ENCODE assay signal across 35 cellular contexts in the genomic region with DNA sequence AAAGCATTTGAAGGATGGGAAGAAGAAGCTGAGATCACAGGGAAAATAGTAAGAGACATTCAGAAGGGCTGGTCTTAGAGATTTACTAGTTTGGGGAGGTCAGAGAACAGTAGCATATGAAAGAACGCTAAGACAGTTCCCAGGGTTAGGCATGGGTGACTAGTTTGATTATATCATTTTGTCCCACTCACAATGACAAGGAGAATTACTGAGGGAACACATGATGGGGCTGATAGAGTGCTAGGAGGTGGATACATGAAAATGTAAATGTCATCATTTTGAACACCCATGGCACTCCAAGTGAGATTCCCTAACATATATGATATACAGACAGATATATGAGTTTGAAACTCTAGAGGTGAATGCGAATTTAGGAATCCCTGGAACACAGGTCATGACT.
"Had no signal": no experiment of that assay in that cellular context is flagged by ENCODE, and none has a peak within 500 bp of the region (broad histone marks: within the 10 kb centered on the region; RNA-seq: fewer than 3 reads in every experiment).

No MANE protein-coding gene starts in this region.

- H3K9me3 ChIP-seq: MG63 had no signal

- H3K27me3 ChIP-seq: MG63 had no signal

- DNase-seq: Karpas-422, Kasumi-1, MG63, MM.1S, MV-4-11, NCI-H1048, NCI-H1092, NCI-H1092 treated with DMSO at 0.1 percent for 48 hours, NCI-H1105, NCI-H1105 treated with DMSO at 0.1 percent for 48 hours, NCI-H1417, NCI-H1417 treated with DMSO at 0.1 percent for 48 hours, NCI-H1436, NCI-H1436 treated with DMSO at 0.1 percent for 48 hours, NCI-H146, NCI-H1694, NCI-H1694 treated with DMSO at 0.1 percent for 48 hours, NCI-H187, NCI-H187 treated with DMSO at 0.1 percent for 48 hours, NCI-H1930, NCI-H2029, NCI-H2029 treated with DMSO at 0.1 percent for 48 hours, NCI-H2081, NCI-H2081 treated with DMSO at 0.1 percent for 48 hours, NCI-H2107, NCI-H2171, NCI-H2171 treated with DMSO at 0.1 percent for 48 hours, NCI-H2227 treated with DMSO at 0.1 percent for 48 hours, NCI-H226, NCI-H345, NCI-H446, NCI-H446 treated with DMSO at 0.1 percent for 48 hours, NCI-H510A, NCI-H510A treated with DMSO at 0.1 percent for 48 hours, NCI-H524 had no signal

- H3K4me3 ChIP-seq: MG63 had no signal

- H3K36me3 ChIP-seq: MG63 had no signal
